Comparison of ENCODE assay signal across 1 cellular context in genomic region chr20:20824924-20825584, GRCh38.
TF ChIP-seq lines count a peak whose summit lies in the region.

No MANE protein-coding gene starts in this region.

TF ChIP-seq in GM12878, 131 proteins besides CTCF, POLR2A, EP300 and RAD21 (continued from another document and continues in another):
- no peak for TF ChIP-seq CUX1 (IDR thresholded peaks at IDR 0.05; ENCODE audit: insufficient replicate concordance, low read depth, low read length)
- peak; percentile 54; the same call in 1 of the 2 replicates for TF ChIP-seq CREM (IDR thresholded peaks at IDR 0.05; ENCODE audit: low read depth)
- no peak for TF ChIP-seq SMAD5 (IDR thresholded peaks at IDR 0.05; ENCODE audit: low read depth)
- TF ChIP-seq ZZZ3 (IDR thresholded peaks at IDR 0.05; ENCODE audit: control insufficient read depth, insufficient read length, low read depth) = no peak
- no peak for TF ChIP-seq KAT2A (conservative IDR thresholded peaks at IDR 0.05; ENCODE audit: control insufficient read depth, low read depth, low read length)
- no peak for TF ChIP-seq JUNB (IDR thresholded peaks at IDR 0.05)
- no peak for TF ChIP-seq NFYA (IDR thresholded peaks at IDR 0.05; ENCODE audit: borderline replicate concordance, low read depth, low read length)
- TF ChIP-seq EZH2 (IDR thresholded peaks at IDR 0.05; ENCODE audit: borderline replicate concordance, control insufficient read depth, low read depth, low read length) = no peak
- TF ChIP-seq SMAD1 (IDR thresholded peaks at IDR 0.05; ENCODE audit: low read depth, partially characterized antibody) = no peak
- no peak for TF ChIP-seq GATAD2B (conservative IDR thresholded peaks at IDR 0.05; ENCODE audit: low read depth)
- TF ChIP-seq EGR1 (IDR thresholded peaks at IDR 0.05; ENCODE audit: borderline replicate concordance in 1 of 2, low read depth in 2 of 2, low read length in 2 of 2) = no peak
- no peak for TF ChIP-seq ATF2 (IDR thresholded peaks at IDR 0.05; ENCODE audit: low read length)
- no peak for TF ChIP-seq NKRF (conservative IDR thresholded peaks at IDR 0.05)
- TF ChIP-seq PAX5 (IDR thresholded peaks at IDR 0.05; ENCODE audit: borderline replicate concordance, low read depth, low read length) = no peak
- no peak for TF ChIP-seq NFIC (IDR thresholded peaks at IDR 0.05; ENCODE audit: low read depth, low read length)
- TF ChIP-seq SPI1 (IDR thresholded peaks at IDR 0.05; ENCODE audit: borderline replicate concordance, insufficient read depth, low read depth, low read length) = no peak
- TF ChIP-seq CHD4 (IDR thresholded peaks at IDR 0.05) = no peak
- TF ChIP-seq IRF3 (IDR thresholded peaks at IDR 0.05) = no peak
- TF ChIP-seq ASH2L (IDR thresholded peaks at IDR 0.05; ENCODE audit: borderline replicate concordance, low read depth) = no peak
- TF ChIP-seq ZSCAN29 (IDR thresholded peaks at IDR 0.05) = no peak
- no peak for TF ChIP-seq CBX5 (IDR thresholded peaks at IDR 0.05; ENCODE audit: low read depth)
- TF ChIP-seq CREB1 (IDR thresholded peaks at IDR 0.05; ENCODE audit: low read depth) = 0 out of 2 replicates have a peak, but pooled peaks have one; percentile 28
- TF ChIP-seq PBX3 (IDR thresholded peaks at IDR 0.05; ENCODE audit: insufficient replicate concordance, low read depth, low read length) = no peak
- peak; percentile 91 for TF ChIP-seq SMC3 (IDR thresholded peaks at IDR 0.05; ENCODE audit: borderline replicate concordance, low read length)
- TF ChIP-seq ZBTB40 (IDR thresholded peaks at IDR 0.05; ENCODE audit: borderline replicate concordance) = no peak
- no peak for TF ChIP-seq BACH1 (IDR thresholded peaks at IDR 0.05; ENCODE audit: borderline replicate concordance)
- no peak for TF ChIP-seq SP1 (IDR thresholded peaks at IDR 0.05; ENCODE audit: low read depth, low read length)
- no peak for TF ChIP-seq HDAC6 (IDR thresholded peaks at IDR 0.05; ENCODE audit: unreplicated experiment)
- no peak for TF ChIP-seq MEF2B (IDR thresholded peaks at IDR 0.05; ENCODE audit: partially characterized antibody, poor library complexity, severe bottlenecking)
- no peak for TF ChIP-seq MEF2A (IDR thresholded peaks at IDR 0.05; ENCODE audit: insufficient read depth, low read depth, low read length)
- no peak for TF ChIP-seq JUND (IDR thresholded peaks at IDR 0.05; ENCODE audit: low read depth, low read length)
- TF ChIP-seq HSF1 (IDR thresholded peaks at IDR 0.05; ENCODE audit: low read depth, low read length) = no peak
- no peak for TF ChIP-seq PKNOX1 (IDR thresholded peaks at IDR 0.05)
- peak in 1 of 2 experiments; percentile 8; a peak in 2 of 4 replicates for TF ChIP-seq BHLHE40 (IDR thresholded peaks at IDR 0.05; ENCODE audit: borderline replicate concordance in 1 of 2, low read depth in 2 of 2, low read length in 1 of 2)
- TF ChIP-seq SMARCA5 (IDR thresholded peaks at IDR 0.05) = 0 out of 2 replicates have a peak, but pooled peaks have one; percentile 34
- TF ChIP-seq ETV6 (conservative IDR thresholded peaks at IDR 0.05 in 1 of 2, IDR thresholded peaks at IDR 0.05 in 1 of 2; ENCODE audit: borderline replicate concordance in 1 of 2, low read depth in 1 of 2) = no peak
- TF ChIP-seq ZBTB4 (CRISPR knock-in tag; IDR thresholded peaks at IDR 0.05) = no peak
